In genomic region chr6:24501374-24501773, GRCh38 we compare ENCODE assay signal across 13 cellular contexts. TPM values are rescaled to one million over a fixed set of nuclear protein-coding genes. Genes with fewer than 3 reads are reported as not detected.
DNase-seq lines count a peak whose midpoint lies in the region; ATAC-seq and TF ChIP-seq lines count a peak whose summit lies in the region.
"Had no signal": no experiment of that assay in that cellular context is flagged by ENCODE, and none has a peak within 500 bp of the region (broad histone marks: within the 10 kb centered on the region; RNA-seq: fewer than 3 reads in every experiment).

No MANE protein-coding gene starts in this region.

- ATAC-seq in activated CD8-positive, alpha-beta T cell treated with anti-CD3 and anti-CD28 coated beads for 36 hours: peak; percentile 72
- ATAC-seq in activated CD8-positive, alpha-beta T cell treated with anti-CD3 and anti-CD28 coated beads, Interleukin-2, amount 10 ng/mL, durations not matched to agents 7 days and 5 days: no peak
- ATAC-seq in GM21529 (IDR thresholded peaks at IDR 0.05; ENCODE audit: unreplicated experiment): no peak

- no peaks in the 10 kb centered on the region for H4K20me1 ChIP-seq in OCI-LY7 (ENCODE audit: insufficient read depth, low read length)
- H4K20me1 ChIP-seq: BLaER1 had no signal

- H3K79me2 ChIP-seq in OCI-LY7 (ENCODE audit: insufficient read depth, low read depth, low read length): peaks cover 15% of the 10 kb centered on the region; the same call in 1 of the 2 replicates

- POLR2A ChIA-PET in activated CD8-positive, alpha-beta T cell treated with anti-CD3 and anti-CD28 coated beads for 36 hours (lab: Charles Lee): interaction anchor here (0.6 kb wide), 1 partner anchor 1845 kb away, joined by 3 read pairs; no protein-coding TSS in a partner anchor
- POLR2A ChIA-PET in activated CD8-positive, alpha-beta T cell treated with anti-CD3 and anti-CD28 coated beads, Interleukin-2, amount 10 ng/mL, durations not matched to agents 7 days and 5 days (lab: Charles Lee): no interaction called here
- POLR2A ChIA-PET in OCI-LY7 (lab: Charles Lee): interaction anchor here (13.6 kb wide), 1 partner anchor 16 kb away, joined by 586 read pairs; no protein-coding TSS in a partner anchor

- no peaks in the 10 kb centered on the region for H3K9me2 ChIP-seq in OCI-LY7 (ENCODE audit: insufficient read depth, low read length)

- peak; percentile 29 for DNase-seq in activated CD8-positive, alpha-beta T cell treated with anti-CD3 and anti-CD28 coated beads for 36 hours
- no peak for DNase-seq in activated CD8-positive, alpha-beta T cell treated with anti-CD3 and anti-CD28 coated beads, Interleukin-2, amount 10 ng/mL, durations not matched to agents 7 days and 5 days
- DNase-seq in activated naive CD8-positive, alpha-beta T cell treated with anti-CD3 and anti-CD28 coated beads for 36 hours: no peak
- DNase-seq in OCI-LY7 (ENCODE audit: low spot score) (no peak), osteocyte (ENCODE audit: extremely low spot score, unreplicated experiment) (no peak)
- DNase-seq: 8988T, AML-193, GF-D8, HCEC 1CT, HFFc6 had no signal

- peaks cover 8% of the 10 kb centered on the region for H3K9me3 Mint-ChIP-seq in activated CD8-positive, alpha-beta T cell treated with anti-CD3 and anti-CD28 coated beads for 36 hours
- H3K9me3 Mint-ChIP-seq in activated CD8-positive, alpha-beta T cell treated with anti-CD3 and anti-CD28 coated beads, Interleukin-2, amount 10 ng/mL, durations not matched to agents 7 days and 5 days (ENCODE audit: insufficient read depth): no peaks in the 10 kb centered on the region
- H3K9me3 Mint-ChIP-seq in activated naive CD8-positive, alpha-beta T cell (ENCODE audit: low read depth): no peaks in the 10 kb centered on the region
- H3K9me3 Mint-ChIP-seq in activated naive CD8-positive, alpha-beta T cell treated with anti-CD3 and anti-CD28 coated beads for 36 hours: peaks cover 7% of the 10 kb centered on the region
- H3K9me3 Mint-ChIP-seq in osteocyte (ENCODE audit: unreplicated experiment): no peaks in the 10 kb centered on the region

- H3K27ac Mint-ChIP-seq in activated CD8-positive, alpha-beta T cell treated with anti-CD3 and anti-CD28 coated beads for 36 hours: peak overlapping the region; percentile 13
- no peak overlapping the region for H3K27ac Mint-ChIP-seq in activated CD8-positive, alpha-beta T cell treated with anti-CD3 and anti-CD28 coated beads, Interleukin-2, amount 10 ng/mL, durations not matched to agents 7 days and 5 days
- peak overlapping the region; percentile 34 for H3K27ac Mint-ChIP-seq in activated naive CD8-positive, alpha-beta T cell
- no peak overlapping the region for H3K27ac Mint-ChIP-seq in activated naive CD8-positive, alpha-beta T cell treated with anti-CD3 and anti-CD28 coated beads for 36 hours
- H3K27ac Mint-ChIP-seq in osteocyte (ENCODE audit: unreplicated experiment): no peak overlapping the region
- H3K27ac Mint-ChIP-seq: HFFc6 had no signal

- H3K4me2 ChIP-seq in OCI-LY7 (ENCODE audit: low read length): peak overlapping the region; percentile 32
- H3K4me2 ChIP-seq: BLaER1 had no signal

- H3K4me1 Mint-ChIP-seq in activated CD8-positive, alpha-beta T cell treated with anti-CD3 and anti-CD28 coated beads for 36 hours (ENCODE audit: low read depth): peaks cover 17% of the 10 kb centered on the region
- no peaks in the 10 kb centered on the region for H3K4me1 Mint-ChIP-seq in activated CD8-positive, alpha-beta T cell treated with anti-CD3 and anti-CD28 coated beads, Interleukin-2, amount 10 ng/mL, durations not matched to agents 7 days and 5 days (ENCODE audit: low read depth)
- H3K4me1 Mint-ChIP-seq in activated naive CD8-positive, alpha-beta T cell (ENCODE audit: low read depth): peaks cover 13% of the 10 kb centered on the region
- peaks cover 3% of the 10 kb centered on the region for H3K4me1 Mint-ChIP-seq in activated naive CD8-positive, alpha-beta T cell treated with anti-CD3 and anti-CD28 coated beads for 36 hours
- no peaks in the 10 kb centered on the region for H3K4me1 Mint-ChIP-seq in osteocyte (ENCODE audit: unreplicated experiment)

- peak overlapping the region; percentile 27 for H3K27ac ChIP-seq in OCI-LY7 (ENCODE audit: low read depth, low read length, poor library complexity, severe bottlenecking)
- H3K27ac ChIP-seq: BLaER1 had no signal

- intact Hi-C loops in activated CD8-positive, alpha-beta T cell treated with anti-CD3 and anti-CD28 coated beads for 36 hours (cut with micrococcal nuclease): no loop called here
- intact Hi-C loops in OCI-LY7 (cut with micrococcal nuclease; ENCODE audit: unreplicated experiment): no loop called here

- no TSS peak for BruUV-seq in OCI-LY7 (replicated peaks; lab: Mats Ljungman, UMichigan)

- peaks cover 24% of the 10 kb centered on the region for H3K36me3 Mint-ChIP-seq in activated CD8-positive, alpha-beta T cell treated with anti-CD3 and anti-CD28 coated beads for 36 hours (ENCODE audit: low read depth)
- H3K36me3 Mint-ChIP-seq in activated CD8-positive, alpha-beta T cell treated with anti-CD3 and anti-CD28 coated beads, Interleukin-2, amount 10 ng/mL, durations not matched to agents 7 days and 5 days (ENCODE audit: low read depth): peaks cover 5% of the 10 kb centered on the region
- peaks cover 17% of the 10 kb centered on the region for H3K36me3 Mint-ChIP-seq in activated naive CD8-positive, alpha-beta T cell
- H3K36me3 Mint-ChIP-seq in activated naive CD8-positive, alpha-beta T cell treated with anti-CD3 and anti-CD28 coated beads for 36 hours: peaks cover 21% of the 10 kb centered on the region
- H3K36me3 Mint-ChIP-seq in osteocyte (ENCODE audit: unreplicated experiment): peaks cover 22% of the 10 kb centered on the region

- TF ChIP-seq CTCF in activated CD8-positive, alpha-beta T cell treated with anti-CD3 and anti-CD28 coated beads for 36 hours (IDR thresholded peaks at IDR 0.05): no peak
- TF ChIP-seq CTCF in OCI-LY7 (conservative IDR thresholded peaks at IDR 0.05; ENCODE audit: low read length) (no peak), osteocyte (IDR thresholded peaks at IDR 0.05) (no peak)

- peaks cover 57% of the 10 kb centered on the region for H3K4me1 ChIP-seq in OCI-LY7 (ENCODE audit: insufficient read depth, low read length, poor library complexity, severe bottlenecking)

- no peak overlapping the region for H3K4me3 Mint-ChIP-seq in activated CD8-positive, alpha-beta T cell treated with anti-CD3 and anti-CD28 coated beads for 36 hours
- H3K4me3 Mint-ChIP-seq in activated CD8-positive, alpha-beta T cell treated with anti-CD3 and anti-CD28 coated beads, Interleukin-2, amount 10 ng/mL, durations not matched to agents 7 days and 5 days: no peak overlapping the region
- no peak overlapping the region for H3K4me3 Mint-ChIP-seq in activated naive CD8-positive, alpha-beta T cell
- H3K4me3 Mint-ChIP-seq in activated naive CD8-positive, alpha-beta T cell treated with anti-CD3 and anti-CD28 coated beads for 36 hours: no peak overlapping the region
- H3K4me3 Mint-ChIP-seq in osteocyte (ENCODE audit: unreplicated experiment): no peak overlapping the region
- H3K4me3 Mint-ChIP-seq: HFFc6 had no signal

- CTCF ChIA-PET in activated CD8-positive, alpha-beta T cell treated with anti-CD3 and anti-CD28 coated beads for 36 hours (lab: Charles Lee): interaction anchor here (1.0 to 2.5 kb wide), 5 partner anchors 20 to 80 kb away, joined by 3 to 8 read pairs (median 3); no protein-coding TSS in a partner anchor
- CTCF ChIA-PET in activated CD8-positive, alpha-beta T cell treated with anti-CD3 and anti-CD28 coated beads, Interleukin-2, amount 10 ng/mL, durations not matched to agents 7 days and 5 days (lab: Charles Lee): interaction anchor here (1.3 to 2.4 kb wide), 3 partner anchors 10 to 71 kb away, joined by 3 to 6 read pairs (median 5); no protein-coding TSS in a partner anchor
- CTCF ChIA-PET in OCI-LY7 (lab: Charles Lee; ENCODE audit: unreplicated experiment): interaction anchor here (1.1 to 1.7 kb wide), 3 partner anchors 12 to 20 kb away, joined by 4 to 13 read pairs (median 5); no protein-coding TSS in a partner anchor

- H3K4me3 ChIP-seq in OCI-LY7 (ENCODE audit: low read depth, low read length, poor library complexity, severe bottlenecking): no peak overlapping the region
- H3K4me3 ChIP-seq: BLaER1 had no signal

- peaks cover 65% of the 10 kb centered on the region for H3K36me3 ChIP-seq in OCI-LY7 (ENCODE audit: insufficient read depth, low read length)

- no peak overlapping the region; the same call in 1 of the 2 replicates for H2AFZ ChIP-seq in OCI-LY7 (ENCODE audit: low read length)

- H3K27me3 Mint-ChIP-seq in activated CD8-positive, alpha-beta T cell treated with anti-CD3 and anti-CD28 coated beads for 36 hours: no peaks in the 10 kb centered on the region
- no peaks in the 10 kb centered on the region for H3K27me3 Mint-ChIP-seq in activated CD8-positive, alpha-beta T cell treated with anti-CD3 and anti-CD28 coated beads, Interleukin-2, amount 10 ng/mL, durations not matched to agents 7 days and 5 days (ENCODE audit: low read depth)
- H3K27me3 Mint-ChIP-seq in activated naive CD8-positive, alpha-beta T cell: no peaks in the 10 kb centered on the region
- no peaks in the 10 kb centered on the region for H3K27me3 Mint-ChIP-seq in activated naive CD8-positive, alpha-beta T cell treated with anti-CD3 and anti-CD28 coated beads for 36 hours
- H3K27me3 Mint-ChIP-seq in osteocyte (ENCODE audit: unreplicated experiment): no peaks in the 10 kb centered on the region

- peaks cover 17% of the 10 kb centered on the region for H3K9me3 ChIP-seq in OCI-LY7 (ENCODE audit: low read length)

RNA-seq across cellular contexts. Expression of gene ALDH5A1, which starts 6.6 kb away (rescaled TPM):
- total RNA-seq in activated CD8-positive, alpha-beta T cell treated with anti-CD3 and anti-CD28 coated beads for 36 hours: 10 to 100 TPM; 20.7 to 20.8 TPM
- 1 to 10 TPM; 4.8 to 4.9 TPM for total RNA-seq in activated CD8-positive, alpha-beta T cell treated with anti-CD3 and anti-CD28 coated beads, Interleukin-2, amount 10 ng/mL, durations not matched to agents 7 days and 5 days
- total RNA-seq in activated naive CD8-positive, alpha-beta T cell treated with anti-CD3 and anti-CD28 coated beads for 36 hours: 10 to 100 TPM; 18.2 to 20.9 TPM
- total RNA-seq in OCI-LY7 (2014; rRNA removed; shearing (Covaris generic)): 180 and 199 TPM in 2 replicates
- total RNA-seq in OCI-LY7 (2022): 260 and 308 TPM in 2 replicates
- total RNA-seq in osteocyte: 6.6 and 7.8 TPM in 2 replicates

RNA-seq across cellular contexts. Expression of gene GPLD1, which starts 12.0 kb away (rescaled TPM):
- under 1 TPM; 0.51 to 0.72 TPM for total RNA-seq in activated CD8-positive, alpha-beta T cell treated with anti-CD3 and anti-CD28 coated beads for 36 hours
- under 1 TPM; 0.34 to 0.45 TPM for total RNA-seq in activated CD8-positive, alpha-beta T cell treated with anti-CD3 and anti-CD28 coated beads, Interleukin-2, amount 10 ng/mL, durations not matched to agents 7 days and 5 days
- total RNA-seq in activated naive CD8-positive, alpha-beta T cell treated with anti-CD3 and anti-CD28 coated beads for 36 hours: 1 to 10 TPM in 1 of 2 experiments, under 1 TPM in 1; 0.74 to 1.1 TPM
- total RNA-seq in OCI-LY7 (2014; rRNA removed; shearing (Covaris generic)): 52.5 and 55.6 TPM in 2 replicates
- 60.7 and 73.7 TPM in 2 replicates for total RNA-seq in OCI-LY7 (2022)
- total RNA-seq in osteocyte: 1.9 and 2.4 TPM in 2 replicates

Comparison
In these comparisons a context has a peak if more than half of its experiments do, and no peak if none do; other contexts are left out.
1. H3K27ac Mint-ChIP-seq: peak in activated CD8-positive, alpha-beta T cell treated with anti-CD3 and anti-CD28 coated beads for 36 hours (single experiment) and activated naive CD8-positive, alpha-beta T cell (single experiment); none in activated CD8-positive, alpha-beta T cell treated with anti-CD3 and anti-CD28 coated beads, Interleukin-2, amount 10 ng/mL, durations not matched to agents 7 days and 5 days (single experiment), activated naive CD8-positive, alpha-beta T cell treated with anti-CD3 and anti-CD28 coated beads for 36 hours (single experiment) and osteocyte (single experiment).
2. RNA of gene ALDH5A1, which starts 6.6 kb away (total RNA-seq): 180 to 308 TPM in OCI-LY7; 18.2 to 20.9 TPM in activated naive CD8-positive, alpha-beta T cell treated with anti-CD3 and anti-CD28 coated beads for 36 hours, 20.7 to 20.8 TPM in activated CD8-positive, alpha-beta T cell treated with anti-CD3 and anti-CD28 coated beads for 36 hours, 6.6 to 7.8 TPM in osteocyte and 4.8 to 4.9 TPM in activated CD8-positive, alpha-beta T cell treated with anti-CD3 and anti-CD28 coated beads, Interleukin-2, amount 10 ng/mL, durations not matched to agents 7 days and 5 days; every median in the first group is over 4 times any median in the second.
3. RNA of gene GPLD1, which starts 12.0 kb away (total RNA-seq): 52.5 to 73.7 TPM in OCI-LY7; 1.9 to 2.4 TPM in osteocyte, 0.74 to 1.1 TPM in activated naive CD8-positive, alpha-beta T cell treated with anti-CD3 and anti-CD28 coated beads for 36 hours, 0.51 to 0.72 TPM in activated CD8-positive, alpha-beta T cell treated with anti-CD3 and anti-CD28 coated beads for 36 hours and 0.34 to 0.45 TPM in activated CD8-positive, alpha-beta T cell treated with anti-CD3 and anti-CD28 coated beads, Interleukin-2, amount 10 ng/mL, durations not matched to agents 7 days and 5 days; every median in the first group is over 10 times any median in the second.